ENCODE assay signal across 16 cellular contexts in the genomic region with DNA sequence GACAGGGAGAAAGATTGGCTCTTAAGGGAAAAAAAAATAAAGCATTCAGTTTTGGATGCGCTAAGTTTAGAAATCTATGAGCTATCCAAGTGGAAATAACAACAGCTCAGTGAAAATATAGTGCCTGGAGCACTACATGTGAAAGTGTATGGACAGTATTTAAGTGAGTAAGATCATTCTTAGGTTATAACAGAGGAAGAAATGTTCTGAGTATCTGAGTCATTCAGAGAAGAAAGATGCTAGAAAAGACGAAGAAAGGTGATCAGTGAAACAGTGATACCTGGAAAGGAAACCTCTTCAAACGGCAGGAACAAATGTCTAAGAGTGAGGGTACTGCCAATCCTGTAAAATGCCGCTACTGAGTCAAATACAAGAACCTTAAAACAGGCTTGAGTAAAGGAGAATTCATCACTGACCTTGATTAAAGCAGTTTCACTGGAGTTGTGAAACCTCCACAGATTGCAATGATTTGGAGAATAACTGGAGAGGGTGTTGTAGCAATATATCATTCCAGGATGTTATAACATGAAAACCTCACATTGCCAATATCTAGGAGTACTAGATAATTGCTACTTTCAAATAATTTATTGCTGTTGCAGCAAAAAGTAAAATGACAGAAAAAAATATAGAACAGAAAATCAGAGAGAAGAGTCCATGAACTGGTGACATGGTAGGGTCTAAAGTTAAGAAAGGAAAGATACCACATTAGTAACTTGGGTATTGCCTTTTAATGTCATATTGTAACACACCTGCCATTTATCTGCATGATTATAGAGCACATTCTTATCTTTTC.
DNase-seq lines count a peak whose midpoint lies in the region; ATAC-seq lines count a peak whose summit lies in the region.
"Had no signal": no experiment of that assay in that cellular context is flagged by ENCODE, and none has a peak within 500 bp of the region (broad histone marks: within the 10 kb centered on the region; RNA-seq: fewer than 3 reads in every experiment).

No MANE protein-coding gene starts in this region.

- H3K4me3 ChIP-seq in adipocyte (ENCODE audit: low read length): no peak overlapping the region
- H3K4me3 ChIP-seq: BLaER1, GM23338 had no signal

- peak; percentile 40 for ATAC-seq in HG03565 (IDR thresholded peaks at IDR 0.05; ENCODE audit: unreplicated experiment)
- ATAC-seq in GM21381 (IDR thresholded peaks at IDR 0.05; ENCODE audit: unreplicated experiment): no peak
- ATAC-seq: GM23338 had no signal

- CTCF ChIA-PET in activated naive CD4-positive, alpha-beta T cell treated with anti-CD3 and anti-CD28 coated beads, Interleukin-2, amount 10 ng/mL, durations not matched to agents 7 days and 5 days (lab: Charles Lee): no interaction called here

- no peaks in the 10 kb centered on the region for H3K36me3 Mint-ChIP-seq in activated naive CD4-positive, alpha-beta T cell treated with anti-CD3 and anti-CD28 coated beads, Interleukin-2, amount 10 ng/mL, durations not matched to agents 7 days and 5 days
- no peaks in the 10 kb centered on the region for H3K36me3 Mint-ChIP-seq in T-helper 2 cell treated with Interferon-gamma antibody and Interleukin-4, amounts not matched to agents 5 μg/mL and 100 μg/mL, for 36 hours (ENCODE audit: low read depth)
- H3K36me3 Mint-ChIP-seq: CD8-positive, alpha-beta memory T cell had no signal

- no peaks in the 10 kb centered on the region for H3K9me3 ChIP-seq in adipocyte (ENCODE audit: control insufficient read depth, low read length)
- H3K9me3 ChIP-seq: BLaER1, Caco-2 had no signal

- no peaks in the 10 kb centered on the region for H3K9me3 Mint-ChIP-seq in activated naive CD4-positive, alpha-beta T cell treated with anti-CD3 and anti-CD28 coated beads, Interleukin-2, amount 10 ng/mL, durations not matched to agents 7 days and 5 days
- H3K9me3 Mint-ChIP-seq in T-helper 2 cell treated with Interferon-gamma antibody and Interleukin-4, amounts not matched to agents 5 μg/mL and 100 μg/mL, for 36 hours: peaks cover 8% of the 10 kb centered on the region
- H3K9me3 Mint-ChIP-seq: GM23338 had no signal

- DNase-seq in NCI-H2227 treated with DMSO at 0.1 percent for 48 hours (lab: John Stamatoyannopoulos, UW): peak; percentile 35
- no peak for DNase-seq in NCI-H2227 (lab: John Stamatoyannopoulos, UW; ENCODE audit: unreplicated experiment)
- DNase-seq in adipocyte (ENCODE audit: low read depth): peak; percentile 64
- DNase-seq in foreskin melanocyte: peak; percentile 26
- DNase-seq in activated naive CD4-positive, alpha-beta T cell treated with anti-CD3 and anti-CD28 coated beads, Interleukin-2, amount 10 ng/mL, durations not matched to agents 7 days and 5 days: no peak
- no peak for DNase-seq in T-helper 2 cell treated with Interferon-gamma antibody and Interleukin-4, amounts not matched to agents 5 μg/mL and 100 μg/mL, for 36 hours (ENCODE audit: low spot score)
- DNase-seq: AML-193; Caco-2; CD8-positive, alpha-beta memory T cell; DMS53; GF-D8; H7 had no signal

- H3K9ac ChIP-seq in adipocyte (ENCODE audit: low read length): no peak overlapping the region
- H3K9ac ChIP-seq: BLaER1 had no signal

- no peaks in the 10 kb centered on the region for H3K27me3 ChIP-seq in adipocyte (replicated peaks; ENCODE audit: control insufficient read depth, insufficient read depth, low read length)
- H3K27me3 ChIP-seq: BLaER1 had no signal

- no peak overlapping the region for H3K27ac Mint-ChIP-seq in activated naive CD4-positive, alpha-beta T cell treated with anti-CD3 and anti-CD28 coated beads, Interleukin-2, amount 10 ng/mL, durations not matched to agents 7 days and 5 days
- no peak overlapping the region for H3K27ac Mint-ChIP-seq in T-helper 2 cell treated with Interferon-gamma antibody and Interleukin-4, amounts not matched to agents 5 μg/mL and 100 μg/mL, for 36 hours
- H3K27ac Mint-ChIP-seq: CD8-positive, alpha-beta memory T cell; GM23338 had no signal

- H3K4me1 ChIP-seq in adipocyte (ENCODE audit: control insufficient read depth, insufficient read depth, low read length): peaks cover 16% of the 10 kb centered on the region
- H3K4me1 ChIP-seq: BLaER1, Caco-2 had no signal

- H3K4me3 Mint-ChIP-seq in activated naive CD4-positive, alpha-beta T cell treated with anti-CD3 and anti-CD28 coated beads, Interleukin-2, amount 10 ng/mL, durations not matched to agents 7 days and 5 days: no peak overlapping the region
- no peak overlapping the region for H3K4me3 Mint-ChIP-seq in T-helper 2 cell treated with Interferon-gamma antibody and Interleukin-4, amounts not matched to agents 5 μg/mL and 100 μg/mL, for 36 hours
- H3K4me3 Mint-ChIP-seq: CD8-positive, alpha-beta memory T cell; GM23338 had no signal

- no peaks in the 10 kb centered on the region for H3K4me1 Mint-ChIP-seq in activated naive CD4-positive, alpha-beta T cell treated with anti-CD3 and anti-CD28 coated beads, Interleukin-2, amount 10 ng/mL, durations not matched to agents 7 days and 5 days
- no peaks in the 10 kb centered on the region for H3K4me1 Mint-ChIP-seq in T-helper 2 cell treated with Interferon-gamma antibody and Interleukin-4, amounts not matched to agents 5 μg/mL and 100 μg/mL, for 36 hours (ENCODE audit: low read depth)
- H3K4me1 Mint-ChIP-seq: CD8-positive, alpha-beta memory T cell had no signal

- no peaks in the 10 kb centered on the region for H3K36me3 ChIP-seq in adipocyte (ENCODE audit: control insufficient read depth, insufficient read depth, low read length, severe bottlenecking)
- H3K36me3 ChIP-seq: BLaER1 had no signal

- H3K27me3 Mint-ChIP-seq in activated naive CD4-positive, alpha-beta T cell treated with anti-CD3 and anti-CD28 coated beads, Interleukin-2, amount 10 ng/mL, durations not matched to agents 7 days and 5 days: no peaks in the 10 kb centered on the region
- H3K27me3 Mint-ChIP-seq in T-helper 2 cell treated with Interferon-gamma antibody and Interleukin-4, amounts not matched to agents 5 μg/mL and 100 μg/mL, for 36 hours (ENCODE audit: low read depth): no peaks in the 10 kb centered on the region
- H3K27me3 Mint-ChIP-seq: CD8-positive, alpha-beta memory T cell had no signal

Comparison
In these comparisons a context has a peak if more than half of its experiments do, and no peak if none do; other contexts are left out.
1. DNase-seq: peak in NCI-H2227 treated with DMSO at 0.1 percent for 48 hours (single experiment), adipocyte (single experiment) and foreskin melanocyte (single experiment); none in NCI-H2227 (single experiment), activated naive CD4-positive, alpha-beta T cell treated with anti-CD3 and anti-CD28 coated beads, Interleukin-2, amount 10 ng/mL, durations not matched to agents 7 days and 5 days (single experiment) and T-helper 2 cell treated with Interferon-gamma antibody and Interleukin-4, amounts not matched to agents 5 μg/mL and 100 μg/mL, for 36 hours (single experiment).